19 cellular contexts compared by ENCODE assay signal in the genomic region with DNA sequence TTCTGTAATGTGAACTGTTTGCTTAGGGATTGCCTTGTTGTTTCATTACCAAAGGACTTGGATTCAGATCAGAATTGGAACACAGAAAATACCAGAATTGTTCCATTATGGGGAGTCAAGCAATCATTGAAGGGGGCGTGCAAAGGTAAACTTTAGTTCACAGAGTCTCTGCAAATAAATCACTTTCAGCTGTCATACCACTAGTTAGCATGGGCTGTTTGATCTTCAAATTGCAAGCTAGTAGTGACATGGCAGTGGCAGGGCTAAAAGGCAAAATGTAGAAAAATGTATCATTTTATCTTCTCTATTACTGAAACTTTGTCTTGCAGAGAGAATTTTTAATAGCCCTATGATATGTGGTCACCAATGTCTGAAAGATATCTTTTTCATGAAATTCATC.
"Had no signal": no experiment of that assay in that cellular context is flagged by ENCODE, and none has a peak within 500 bp of the region (broad histone marks: within the 10 kb centered on the region; RNA-seq: fewer than 3 reads in every experiment).

No MANE protein-coding gene starts in this region.

- H3K9me3 Mint-ChIP-seq: central memory CD8-positive, alpha-beta T cell; T-helper 1 cell treated with Interleukin-12 subunit alpha and Interleukin-12 subunit beta and Interleukin-4 antibody, amounts not matched to agents 30 μg/mL and 1 μg/mL, for 36 hours had no signal

- H3K36me3 Mint-ChIP-seq: IgD-negative memory B cell had no signal

- DNase-seq: activated CD4-positive, alpha-beta T cell treated with anti-CD3 and anti-CD28 coated beads for 4 hours; activated CD4-positive, alpha-beta T cell treated with anti-CD3 and anti-CD28 coated beads, Interleukin-2, amount 50 U/mL, for 4 hours; activated CD8-positive, alpha-beta memory T cell treated with anti-CD3 and anti-CD28 coated beads, Interleukin-2, amount 50 U/mL, for 48 hours; activated CD8-positive, alpha-beta T cell treated with anti-CD3 and anti-CD28 coated beads, Interleukin-2, amount 10 ng/mL, durations not matched to agents 7 days and 5 days; activated naive CD4-positive, alpha-beta T cell treated with anti-CD3 and anti-CD28 coated beads, Interleukin-2, amount 50 U/mL, for 16 hours; activated T-cell treated with anti-CD3 and anti-CD28 coated beads, Interleukin-2, amount 50 U/mL, for 1 hour; body of pancreas; KG1; NCI-H1048; NCI-H1436; NCI-H187; NCI-H2107; NCI-H446 treated with DMSO at 0.1 percent for 48 hours; NCI-H524 treated with DMSO at 0.1 percent for 48 hours; PC-3; SHP77 treated with DMSO at 0.1 percent for 48 hours had no signal

- H3K27me3 Mint-ChIP-seq: central memory CD8-positive, alpha-beta T cell; IgD-negative memory B cell had no signal

- H3K27ac Mint-ChIP-seq: activated CD8-positive, alpha-beta T cell treated with anti-CD3 and anti-CD28 coated beads, Interleukin-2, amount 10 ng/mL, durations not matched to agents 7 days and 5 days; IgD-negative memory B cell; T-helper 1 cell treated with Interleukin-12 subunit alpha and Interleukin-12 subunit beta and Interleukin-4 antibody, amounts not matched to agents 30 μg/mL and 1 μg/mL, for 36 hours had no signal

- H3K4me1 Mint-ChIP-seq: central memory CD8-positive, alpha-beta T cell; IgD-negative memory B cell had no signal

- H3K4me3 Mint-ChIP-seq: activated CD8-positive, alpha-beta T cell treated with anti-CD3 and anti-CD28 coated beads, Interleukin-2, amount 10 ng/mL, durations not matched to agents 7 days and 5 days; central memory CD8-positive, alpha-beta T cell; IgD-negative memory B cell; T-helper 1 cell treated with Interleukin-12 subunit alpha and Interleukin-12 subunit beta and Interleukin-4 antibody, amounts not matched to agents 30 μg/mL and 1 μg/mL, for 36 hours had no signal
